Comparison of ENCODE assay signal across 3 cellular contexts in the genomic region with DNA sequence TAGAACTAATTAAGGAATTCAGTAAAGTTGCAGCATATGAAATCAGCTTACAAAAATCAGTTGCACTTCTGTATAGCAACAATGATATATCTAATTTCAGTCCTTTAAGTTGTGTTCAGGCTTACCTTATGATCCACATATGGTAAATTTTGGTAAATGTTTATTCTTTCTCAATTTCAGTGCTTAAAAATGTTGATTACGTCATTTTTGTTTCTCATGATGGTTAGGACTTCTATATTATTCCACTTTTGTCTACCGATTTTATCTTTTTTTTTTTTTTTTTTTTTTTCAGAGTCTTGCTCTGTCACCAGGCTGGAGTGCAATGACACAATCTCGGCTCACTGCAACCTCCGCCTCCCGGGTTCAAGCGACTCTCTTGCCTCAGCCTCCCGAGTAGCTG.
A peak's percentile ranks its signal among the peaks of the same experiment; 100 is the strongest.
TF ChIP-seq lines count a peak whose summit lies in the region.

No MANE protein-coding gene starts in this region.

TF ChIP-seq in HepG2, 621 proteins besides CTCF, POLR2A, EP300 and RAD21:
- no peak for TF ChIP-seq ZNF367 (CRISPR knock-in tag; IDR thresholded peaks at IDR 0.05; ENCODE audit: borderline replicate concordance)
- TF ChIP-seq CREB1 (IDR thresholded peaks at IDR 0.05), result 0 out of 2 replicates have a peak, but pooled peaks have one; percentile 18
- no peak for TF ChIP-seq CREB1 (CRISPR knock-in tag; IDR thresholded peaks at IDR 0.05)
- peak; percentile 93 for TF ChIP-seq ATF7 (IDR thresholded peaks at IDR 0.05)
- TF ChIP-seq ATF7 (CRISPR knock-in tag; IDR thresholded peaks at IDR 0.05), result no peak

TF ChIP-seq in HEK293, 187 proteins besides CTCF, POLR2A, EP300 and RAD21:
- TF ChIP-seq, protein P1, sequence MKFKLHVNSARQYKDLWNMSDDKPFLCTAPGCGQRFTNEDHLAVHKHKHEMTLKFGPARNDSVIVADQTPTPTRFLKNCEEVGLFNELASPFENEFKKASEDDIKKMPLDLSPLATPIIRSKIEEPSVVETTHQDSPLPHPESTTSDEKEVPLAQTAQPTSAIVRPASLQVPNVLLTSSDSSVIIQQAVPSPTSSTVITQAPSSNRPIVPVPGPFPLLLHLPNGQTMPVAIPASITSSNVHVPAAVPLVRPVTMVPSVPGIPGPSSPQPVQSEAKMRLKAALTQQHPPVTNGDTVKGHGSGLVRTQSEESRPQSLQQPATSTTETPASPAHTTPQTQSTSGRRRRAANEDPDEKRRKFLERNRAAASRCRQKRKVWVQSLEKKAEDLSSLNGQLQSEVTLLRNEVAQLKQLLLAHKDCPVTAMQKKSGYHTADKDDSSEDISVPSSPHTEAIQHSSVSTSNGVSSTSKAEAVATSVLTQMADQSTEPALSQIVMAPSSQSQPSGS (tag by site-specific recombination; IDR thresholded peaks at IDR 0.05; ENCODE audit: low read depth), result peak; percentile 80
- no peak for TF ChIP-seq ZNF473 (tag by site-specific recombination; IDR thresholded peaks at IDR 0.05)

TF ChIP-seq in GM12878, 131 proteins besides CTCF, POLR2A, EP300 and RAD21:
- no peak for TF ChIP-seq MEF2A (IDR thresholded peaks at IDR 0.05; ENCODE audit: insufficient read depth, low read depth, low read length)
- peak; percentile 62 for TF ChIP-seq ATF7 (IDR thresholded peaks at IDR 0.05; ENCODE audit: low read depth)
